In genomic region chr2:113103958-113104627, GRCh38 we compare ENCODE assay signal across 17 cellular contexts. TPM values are rescaled to one million over a fixed set of nuclear protein-coding genes. Genes with fewer than 3 reads are reported as not detected.
DNase-seq lines count a peak whose midpoint lies in the region; FAIRE-seq and TF ChIP-seq lines count a peak whose summit lies in the region.
"Had no signal": no experiment of that assay in that cellular context is flagged by ENCODE, and none has a peak within 500 bp of the region (broad histone marks: within the 10 kb centered on the region; RNA-seq: fewer than 3 reads in every experiment).

No MANE protein-coding gene starts in this region.

- no peaks in the 10 kb centered on the region for H3K4me1 ChIP-seq in astrocyte (ENCODE audit: insufficient read depth, low read length)
- H3K4me1 ChIP-seq: gastrocnemius medialis had no signal

- peaks cover 21% of the 10 kb centered on the region for H3K36me3 Mint-ChIP-seq in T-helper 1 cell treated with Interleukin-12 subunit alpha and Interleukin-12 subunit beta and Interleukin-4 antibody, amounts not matched to agents 30 μg/mL and 1 μg/mL, for 36 hours (ENCODE audit: low read depth)
- H3K36me3 Mint-ChIP-seq in astrocyte (ENCODE audit: low read depth, unreplicated experiment), result peaks cover 5% of the 10 kb centered on the region
- no peaks in the 10 kb centered on the region for H3K36me3 Mint-ChIP-seq in endothelial cell (ENCODE audit: low read depth, unreplicated experiment)
- no peaks in the 10 kb centered on the region for H3K36me3 Mint-ChIP-seq in HFFc6 (ENCODE audit: low read depth)

- H2AFZ ChIP-seq in astrocyte (ENCODE audit: low read depth, low read length), result no peak overlapping the region

- H3K27me3 Mint-ChIP-seq in T-helper 1 cell treated with Interleukin-12 subunit alpha and Interleukin-12 subunit beta and Interleukin-4 antibody, amounts not matched to agents 30 μg/mL and 1 μg/mL, for 36 hours (ENCODE audit: low read depth), result no peaks in the 10 kb centered on the region
- H3K27me3 Mint-ChIP-seq in astrocyte (ENCODE audit: low read depth, unreplicated experiment) (no peaks in the 10 kb centered on the region), endothelial cell (ENCODE audit: unreplicated experiment) (peaks cover 6% of the 10 kb centered on the region), HFFc6 (ENCODE audit: insufficient read depth) (peaks cover 2% of the 10 kb centered on the region)

- DNase-seq in CD1c-positive myeloid dendritic cell (ENCODE audit: extremely low spot score) (peak; percentile 92), astrocyte (ENCODE audit: low read depth) (peak; percentile 18), endothelial cell (ENCODE audit: low spot score) (no peak), NOMO-1 treated with DMSO at 0.1 percent for 48 hours (lab: John Stamatoyannopoulos, UW; ENCODE audit: unreplicated experiment) (no peak), HFFc6 (no peak)
- DNase-seq in stimulated activated CD4-positive, alpha-beta T cell treated with anti-CD3 and anti-CD28 coated beads, Interleukin-2, amount 100 ng/mL, for 4 hours (ENCODE audit: low read depth), result peak; percentile 36
- DNase-seq: C1 segment of cervical spinal cord, EL, gastrocnemius medialis, H7, NCI-H1105 treated with DMSO at 0.1 percent for 48 hours, NCI-H345, occipital lobe had no signal

- H3K36me3 ChIP-seq in astrocyte (ENCODE audit: insufficient read depth, low read length), result no peaks in the 10 kb centered on the region
- H3K36me3 ChIP-seq: cardiac muscle cell, gastrocnemius medialis had no signal

- H3K9ac ChIP-seq in astrocyte (ENCODE audit: low read length), result no peak overlapping the region

- no peak overlapping the region for H3K4me3 ChIP-seq in astrocyte (ENCODE audit: insufficient read depth, low read depth, low read length)
- H3K4me3 ChIP-seq: cardiac muscle cell, gastrocnemius medialis, GM12878, SK-N-MC had no signal

- H3K4me3 Mint-ChIP-seq in T-helper 1 cell treated with Interleukin-12 subunit alpha and Interleukin-12 subunit beta and Interleukin-4 antibody, amounts not matched to agents 30 μg/mL and 1 μg/mL, for 36 hours, result peak overlapping the region; percentile 4
- H3K4me3 Mint-ChIP-seq in astrocyte (ENCODE audit: unreplicated experiment) (no peak overlapping the region), endothelial cell (ENCODE audit: unreplicated experiment) (no peak overlapping the region), HFFc6 (no peak overlapping the region)

- TF ChIP-seq CTCF in astrocyte (IDR thresholded peaks at IDR 0.05; ENCODE audit: insufficient read depth, low read depth, low read length), result no peak
- no peak for TF ChIP-seq CTCF in endothelial cell (IDR thresholded peaks at IDR 0.05; ENCODE audit: unreplicated experiment)
- no peak for TF ChIP-seq CTCF in HFFc6 (IDR thresholded peaks at IDR 0.05)

- H3K27me3 ChIP-seq in astrocyte (ENCODE audit: insufficient read depth, low read length), result peaks cover 2% of the 10 kb centered on the region
- H3K27me3 ChIP-seq: cardiac muscle cell, gastrocnemius medialis had no signal

- no peaks in the 10 kb centered on the region for H3K9me3 ChIP-seq in astrocyte (ENCODE audit: insufficient read depth, low read depth, low read length)
- H3K9me3 ChIP-seq: gastrocnemius medialis had no signal

- H4K20me1 ChIP-seq in astrocyte (ENCODE audit: insufficient read depth, low read length), result no peaks in the 10 kb centered on the region

- no peak for FAIRE-seq in astrocyte (lab: Jason Lieb, UNC)
- FAIRE-seq: GM12878 had no signal

- H3K4me2 ChIP-seq in astrocyte (ENCODE audit: low read length), result no peak overlapping the region

- H3K79me2 ChIP-seq in astrocyte (ENCODE audit: insufficient read depth, low read length), result no peaks in the 10 kb centered on the region

- H3K9me3 Mint-ChIP-seq in T-helper 1 cell treated with Interleukin-12 subunit alpha and Interleukin-12 subunit beta and Interleukin-4 antibody, amounts not matched to agents 30 μg/mL and 1 μg/mL, for 36 hours, result peaks cover 24% of the 10 kb centered on the region
- peaks cover 8% of the 10 kb centered on the region for H3K9me3 Mint-ChIP-seq in astrocyte (ENCODE audit: unreplicated experiment)
- no peaks in the 10 kb centered on the region for H3K9me3 Mint-ChIP-seq in endothelial cell (ENCODE audit: unreplicated experiment)
- H3K9me3 Mint-ChIP-seq in HFFc6, result no peaks in the 10 kb centered on the region

- peak overlapping the region; percentile 73 for H3K27ac Mint-ChIP-seq in T-helper 1 cell treated with Interleukin-12 subunit alpha and Interleukin-12 subunit beta and Interleukin-4 antibody, amounts not matched to agents 30 μg/mL and 1 μg/mL, for 36 hours
- H3K27ac Mint-ChIP-seq in astrocyte (ENCODE audit: unreplicated experiment) (peak overlapping the region; percentile 93), endothelial cell (ENCODE audit: unreplicated experiment) (no peak overlapping the region), HFFc6 (no peak overlapping the region)

- H3K27ac ChIP-seq in astrocyte (ENCODE audit: low read depth, low read length), result no peak overlapping the region
- H3K27ac ChIP-seq: cardiac muscle cell, gastrocnemius medialis, SK-N-MC had no signal

- peaks cover 29% of the 10 kb centered on the region for H3K4me1 Mint-ChIP-seq in T-helper 1 cell treated with Interleukin-12 subunit alpha and Interleukin-12 subunit beta and Interleukin-4 antibody, amounts not matched to agents 30 μg/mL and 1 μg/mL, for 36 hours (ENCODE audit: low read depth)
- H3K4me1 Mint-ChIP-seq in astrocyte (ENCODE audit: low read depth, unreplicated experiment) (peaks cover 17% of the 10 kb centered on the region), endothelial cell (ENCODE audit: unreplicated experiment) (no peaks in the 10 kb centered on the region), HFFc6 (ENCODE audit: low read depth) (peaks cover 18% of the 10 kb centered on the region)

RNA-seq across cellular contexts. Expression of gene IL1RN, which starts 23.3 kb away (rescaled TPM):
- total RNA-seq in astrocyte (not detected in 2 replicates), endothelial cell (ENCODE audit: unreplicated experiment) (not detected)
- total RNA-seq in HFFc6 (2021; fragmentation: NEBNext Ultra II Directional; extraction: Animal tissue kit (Norgen Biotek cat#: 25700)), result not detected
- total RNA-seq: cardiac muscle cell, GM12878, H7, occipital lobe had no signal

RNA-seq across cellular contexts. Expression of gene IL1F10, which starts 36.3 kb away (rescaled TPM):
- total RNA-seq in astrocyte, result not detected in 2 replicates
- not detected for total RNA-seq in endothelial cell (ENCODE audit: unreplicated experiment)
- total RNA-seq in HFFc6 (2021; fragmentation: NEBNext Ultra II Directional; extraction: Animal tissue kit (Norgen Biotek cat#: 25700)), result not detected
- total RNA-seq: cardiac muscle cell, gastrocnemius medialis, GM12878, H7, occipital lobe had no signal

RNA-seq across cellular contexts. Expression of gene IL36RN, which starts 45.1 kb away (rescaled TPM):
- total RNA-seq in astrocyte (0.14 TPM in 1 of 2 replicates, not detected in the other), endothelial cell (ENCODE audit: unreplicated experiment) (not detected)
- total RNA-seq in HFFc6 (2021; fragmentation: NEBNext Ultra II Directional; extraction: Animal tissue kit (Norgen Biotek cat#: 25700)), result not detected
- total RNA-seq: cardiac muscle cell, gastrocnemius medialis, GM12878, H7, occipital lobe had no signal

RNA-seq across cellular contexts. Expression of gene IL36B, which starts 51.4 kb away (rescaled TPM):
- total RNA-seq in astrocyte, result not detected in 2 replicates
- total RNA-seq in endothelial cell (ENCODE audit: unreplicated experiment), result not detected
- not detected for total RNA-seq in HFFc6 (2021; fragmentation: NEBNext Ultra II Directional; extraction: Animal tissue kit (Norgen Biotek cat#: 25700))
- total RNA-seq: cardiac muscle cell, gastrocnemius medialis, GM12878, H7, occipital lobe had no signal

Comparison
In these comparisons a context has a peak if more than half of its experiments do, and no peak if none do; other contexts are left out.
1. DNase-seq: peak in CD1c-positive myeloid dendritic cell (single experiment), astrocyte (single experiment) and stimulated activated CD4-positive, alpha-beta T cell treated with anti-CD3 and anti-CD28 coated beads, Interleukin-2, amount 100 ng/mL, for 4 hours (single experiment); none in endothelial cell (single experiment), NOMO-1 treated with DMSO at 0.1 percent for 48 hours (single experiment) and HFFc6 (single experiment).
2. H3K27ac Mint-ChIP-seq: peak in T-helper 1 cell treated with Interleukin-12 subunit alpha and Interleukin-12 subunit beta and Interleukin-4 antibody, amounts not matched to agents 30 μg/mL and 1 μg/mL, for 36 hours (single experiment) and astrocyte (single experiment); none in endothelial cell (single experiment) and HFFc6 (single experiment).